ENCODE assay signal across 2 cellular contexts in the genomic region with DNA sequence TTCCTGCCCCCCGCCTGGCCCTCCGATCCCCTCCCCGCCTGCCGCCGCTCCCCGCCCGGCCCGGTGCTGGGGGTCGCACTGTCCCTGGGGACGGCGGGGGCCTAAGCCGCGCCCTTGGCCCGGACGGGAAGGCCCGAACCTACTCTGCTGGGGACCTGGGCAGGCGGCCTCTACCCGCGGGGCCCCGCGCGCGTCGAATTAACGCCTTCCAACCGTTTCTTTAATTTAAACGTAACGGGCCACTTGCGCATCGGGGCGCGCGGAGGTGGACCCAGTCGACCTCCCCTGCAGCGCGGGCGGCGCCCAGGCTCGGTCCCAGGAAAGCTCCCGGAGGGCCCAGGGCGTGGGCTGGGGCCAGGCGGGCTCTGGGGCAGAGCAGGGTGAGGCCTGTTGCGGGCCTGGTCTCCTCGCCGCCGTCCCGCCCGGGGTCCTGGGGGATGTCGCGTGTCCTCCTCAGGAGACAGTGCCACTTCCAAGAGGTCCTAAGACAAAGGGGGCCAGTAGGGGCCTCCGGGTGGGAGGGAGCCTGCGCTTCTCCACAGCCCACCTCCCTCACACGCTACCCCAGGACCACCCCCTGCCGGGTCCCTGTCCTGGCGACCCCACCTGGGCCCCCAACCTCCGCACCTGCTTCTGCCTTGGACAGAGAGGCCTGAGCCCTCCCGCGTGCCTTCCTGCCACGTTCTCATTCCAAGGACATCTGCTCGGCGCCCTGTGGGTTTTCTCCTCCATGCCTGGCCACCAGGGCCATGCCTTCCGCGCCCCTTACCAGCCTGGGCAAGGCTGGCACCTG.
TF ChIP-seq lines count a peak whose summit lies in the region.

No MANE protein-coding gene starts in this region.

TF ChIP-seq in GM23338, 12 proteins besides CTCF, POLR2A, EP300 and RAD21 (continued from another document):
- TF ChIP-seq, protein P1, sequence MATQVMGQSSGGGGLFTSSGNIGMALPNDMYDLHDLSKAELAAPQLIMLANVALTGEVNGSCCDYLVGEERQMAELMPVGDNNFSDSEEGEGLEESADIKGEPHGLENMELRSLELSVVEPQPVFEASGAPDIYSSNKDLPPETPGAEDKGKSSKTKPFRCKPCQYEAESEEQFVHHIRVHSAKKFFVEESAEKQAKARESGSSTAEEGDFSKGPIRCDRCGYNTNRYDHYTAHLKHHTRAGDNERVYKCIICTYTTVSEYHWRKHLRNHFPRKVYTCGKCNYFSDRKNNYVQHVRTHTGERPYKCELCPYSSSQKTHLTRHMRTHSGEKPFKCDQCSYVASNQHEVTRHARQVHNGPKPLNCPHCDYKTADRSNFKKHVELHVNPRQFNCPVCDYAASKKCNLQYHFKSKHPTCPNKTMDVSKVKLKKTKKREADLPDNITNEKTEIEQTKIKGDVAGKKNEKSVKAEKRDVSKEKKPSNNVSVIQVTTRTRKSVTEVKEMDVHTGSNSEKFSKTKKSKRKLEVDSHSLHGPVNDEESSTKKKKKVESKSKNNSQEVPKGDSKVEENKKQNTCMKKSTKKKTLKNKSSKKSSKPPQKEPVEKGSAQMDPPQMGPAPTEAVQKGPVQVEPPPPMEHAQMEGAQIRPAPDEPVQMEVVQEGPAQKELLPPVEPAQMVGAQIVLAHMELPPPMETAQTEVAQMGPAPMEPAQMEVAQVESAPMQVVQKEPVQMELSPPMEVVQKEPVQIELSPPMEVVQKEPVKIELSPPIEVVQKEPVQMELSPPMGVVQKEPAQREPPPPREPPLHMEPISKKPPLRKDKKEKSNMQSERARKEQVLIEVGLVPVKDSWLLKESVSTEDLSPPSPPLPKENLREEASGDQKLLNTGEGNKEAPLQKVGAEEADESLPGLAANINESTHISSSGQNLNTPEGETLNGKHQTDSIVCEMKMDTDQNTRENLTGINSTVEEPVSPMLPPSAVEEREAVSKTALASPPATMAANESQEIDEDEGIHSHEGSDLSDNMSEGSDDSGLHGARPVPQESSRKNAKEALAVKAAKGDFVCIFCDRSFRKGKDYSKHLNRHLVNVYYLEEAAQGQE (IDR thresholded peaks at IDR 0.05; ENCODE audit: unreplicated experiment), result no peak

TF ChIP-seq in neural cell, 6 proteins besides CTCF, POLR2A, EP300 and RAD21 (continued from another document):
- TF ChIP-seq, protein P1 (IDR thresholded peaks at IDR 0.05; ENCODE audit: borderline replicate concordance), result peak; percentile 10
- no peak for TF ChIP-seq POLR2AphosphoS5 (IDR thresholded peaks at IDR 0.05)
